In genomic region chr12:14443531-14443930, GRCh38 we compare ENCODE assay signal across 13 cellular contexts.
DNase-seq lines count a peak whose midpoint lies in the region; ATAC-seq and TF ChIP-seq lines count a peak whose summit lies in the region.
"Had no signal": no experiment of that assay in that cellular context is flagged by ENCODE, and none has a peak within 500 bp of the region (broad histone marks: within the 10 kb centered on the region; RNA-seq: fewer than 3 reads in every experiment).

No MANE protein-coding gene starts in this region.

- H3K9me3 Mint-ChIP-seq in stimulated activated effector memory CD8-positive, alpha-beta T cell treated with anti-CD3 and anti-CD28 coated beads, Interleukin-12 subunit alpha, Interleukin-12 subunit beta, amount 100 ng/mL, for 72 hours, result no peaks in the 10 kb centered on the region

- intact Hi-C loops in heart right ventricle (cut with DNase I), result loop anchor here in 1 of 10 donors (2.0 kb wide), 1 partner anchor 35 kb away; no protein-coding TSS in a partner anchor

- peak overlapping the region in 9 of 10 donors; percentile 33 to 71 (median 60) for H3K27ac ChIP-seq in heart right ventricle
- H3K27ac ChIP-seq: KMS-11, RWPE1, VCaP had no signal

- H3K27me3 ChIP-seq in heart right ventricle, result no peaks in the 10 kb centered on the region

- peaks cover 0 to 6% (median 0%) of the 10 kb centered on the region in 11 donors for H3K9me3 ChIP-seq in heart right ventricle

- no peak overlapping the region for H3K4me3 ChIP-seq in heart right ventricle

- peaks cover 100% of the 10 kb centered on the region for H3K36me3 Mint-ChIP-seq in stimulated activated effector memory CD8-positive, alpha-beta T cell treated with anti-CD3 and anti-CD28 coated beads, Interleukin-12 subunit alpha, Interleukin-12 subunit beta, amount 100 ng/mL, for 72 hours

- H3K27ac Mint-ChIP-seq in stimulated activated effector memory CD8-positive, alpha-beta T cell treated with anti-CD3 and anti-CD28 coated beads, Interleukin-12 subunit alpha, Interleukin-12 subunit beta, amount 100 ng/mL, for 72 hours, result peak overlapping the region; percentile 79
- H3K27ac Mint-ChIP-seq: activated T-cell treated with anti-CD3 and anti-CD28 coated beads, Interleukin-2, amount 50 U/mL, for 72 hours had no signal

- peaks cover 0 to 29% (median 22%) of the 10 kb centered on the region in 9 donors for H3K4me1 ChIP-seq in heart right ventricle

- ATAC-seq in heart right ventricle (peak in 6 of 8 donors; percentile 64 to 90 (median 80)), HG02610 (IDR thresholded peaks at IDR 0.05; ENCODE audit: unreplicated experiment) (no peak), HG03432 (IDR thresholded peaks at IDR 0.05; ENCODE audit: unreplicated experiment) (no peak)
- no peak for ATAC-seq in stimulated activated effector memory CD8-positive, alpha-beta T cell treated with anti-CD3 and anti-CD28 coated beads, Interleukin-12 subunit alpha, Interleukin-12 subunit beta, amount 100 ng/mL, for 72 hours
- ATAC-seq: activated T-cell treated with anti-CD3 and anti-CD28 coated beads, Interleukin-2, amount 50 U/mL, for 72 hours had no signal

- H3K4me3 Mint-ChIP-seq in stimulated activated effector memory CD8-positive, alpha-beta T cell treated with anti-CD3 and anti-CD28 coated beads, Interleukin-12 subunit alpha, Interleukin-12 subunit beta, amount 100 ng/mL, for 72 hours, result no peak overlapping the region
- H3K4me3 Mint-ChIP-seq: activated T-cell treated with anti-CD3 and anti-CD28 coated beads, Interleukin-2, amount 50 U/mL, for 72 hours had no signal

- peaks cover 14% of the 10 kb centered on the region for H3K4me1 Mint-ChIP-seq in stimulated activated effector memory CD8-positive, alpha-beta T cell treated with anti-CD3 and anti-CD28 coated beads, Interleukin-12 subunit alpha, Interleukin-12 subunit beta, amount 100 ng/mL, for 72 hours

- peak; percentile 3 for DNase-seq in GM04504 (ENCODE audit: low read depth)
- peak; percentile 16 for DNase-seq in amniotic epithelial cell (ENCODE audit: low read depth)
- DNase-seq in heart right ventricle, result no peak
- DNase-seq in stimulated activated effector memory CD8-positive, alpha-beta T cell treated with anti-CD3 and anti-CD28 coated beads, Interleukin-12 subunit alpha, Interleukin-12 subunit beta, amount 100 ng/mL, for 72 hours (ENCODE audit: low spot score in 2 of 2), result no peak
- DNase-seq in NCI-H510A treated with DMSO at 0.1 percent for 48 hours (lab: John Stamatoyannopoulos, UW), result no peak
- DNase-seq in occipital lobe (lab: John Stamatoyannopoulos, UW), result no peak
- DNase-seq: activated T-cell treated with anti-CD3 and anti-CD28 coated beads, Interleukin-2, amount 50 U/mL, for 72 hours; hypothalamus had no signal

- no peak for TF ChIP-seq CTCF in heart right ventricle (IDR thresholded peaks at IDR 0.05)

- H3K36me3 ChIP-seq in heart right ventricle, result peaks cover 0 to 83% (median 34%) of the 10 kb centered on the region in 9 donors

Comparison
In these comparisons a context has a peak if more than half of its experiments do, and no peak if none do; other contexts are left out.
1. DNase-seq: peak in GM04504 (single experiment) and amniotic epithelial cell (single experiment); none in heart right ventricle (0 of 2), stimulated activated effector memory CD8-positive, alpha-beta T cell treated with anti-CD3 and anti-CD28 coated beads, Interleukin-12 subunit alpha, Interleukin-12 subunit beta, amount 100 ng/mL, for 72 hours (0 of 2), NCI-H510A treated with DMSO at 0.1 percent for 48 hours (single experiment) and occipital lobe (single experiment).
2. ATAC-seq: peak in heart right ventricle (6 of 8); none in stimulated activated effector memory CD8-positive, alpha-beta T cell treated with anti-CD3 and anti-CD28 coated beads, Interleukin-12 subunit alpha, Interleukin-12 subunit beta, amount 100 ng/mL, for 72 hours (single experiment), HG02610 (single experiment) and HG03432 (single experiment).